Comparison of ENCODE assay signal across 8 cellular contexts in genomic region chr13:40190656-40191100, GRCh38.
A peak's percentile ranks its signal among the peaks of the same experiment; 100 is the strongest.
DNase-seq lines count a peak whose midpoint lies in the region; ATAC-seq lines count a peak whose summit lies in the region.

No MANE protein-coding gene starts in this region.

- H3K4me1 Mint-ChIP-seq in activated CD4-positive, alpha-beta T cell treated with anti-CD3 and anti-CD28 coated beads, Interleukin-2, amount 10 ng/mL, durations not matched to agents 7 days and 5 days = peaks cover 70% of the 10 kb centered on the region

- H3K36me3 Mint-ChIP-seq in activated CD4-positive, alpha-beta T cell treated with anti-CD3 and anti-CD28 coated beads, Interleukin-2, amount 10 ng/mL, durations not matched to agents 7 days and 5 days (ENCODE audit: low read depth) = peaks cover 4% of the 10 kb centered on the region

- peak overlapping the region; percentile 25 for H3K4me3 Mint-ChIP-seq in activated CD4-positive, alpha-beta T cell treated with anti-CD3 and anti-CD28 coated beads, Interleukin-2, amount 10 ng/mL, durations not matched to agents 7 days and 5 days

- DNase-seq in DMS53 treated with DMSO at 0.1 percent for 48 hours (lab: John Stamatoyannopoulos, UW; ENCODE audit: unreplicated experiment) (peak; percentile 11), HPDE6-E6E7 (ENCODE audit: extremely low spot score) (peak; percentile 71), middle frontal gyrus (ENCODE audit: extremely low spot score, low spot score) (peak; percentile 65), NCI-H1048 (lab: John Stamatoyannopoulos, UW) (no peak)
- DNase-seq in activated CD4-positive, alpha-beta T cell treated with anti-CD3 and anti-CD28 coated beads, Interleukin-2, amount 10 ng/mL, durations not matched to agents 7 days and 5 days = peak; percentile 86
- peak; percentile 48 for DNase-seq in stimulated activated CD8-positive, alpha-beta memory T cell treated with anti-CD3 and anti-CD28 coated beads, Interleukin-7, amount 100 ng/mL, for 24 hours (ENCODE audit: low read depth)

- H3K9me3 Mint-ChIP-seq in activated CD4-positive, alpha-beta T cell treated with anti-CD3 and anti-CD28 coated beads, Interleukin-2, amount 10 ng/mL, durations not matched to agents 7 days and 5 days = peaks cover 2% of the 10 kb centered on the region

- POLR2A ChIA-PET in activated CD4-positive, alpha-beta T cell treated with anti-CD3 and anti-CD28 coated beads, Interleukin-2, amount 10 ng/mL, durations not matched to agents 7 days and 5 days (lab: Charles Lee) = interaction anchor here (0.8 kb wide), 1 partner anchor 473 kb away, joined by 3 read pairs; no protein-coding TSS in a partner anchor

- 59 to 61% methylated on average over 5 of the region's 5 CpGs for WGBS in ectodermal cell, 2 experiments

- no peak overlapping the region for H3K4me3 ChIP-seq in ectodermal cell (ENCODE audit: insufficient read depth, low read depth, low read length)

- no peaks in the 10 kb centered on the region for H3K27me3 ChIP-seq in ectodermal cell (ENCODE audit: control insufficient read depth, insufficient read depth, low read length, poor library complexity, severe bottlenecking)

- no peak for ATAC-seq in HG03442 (IDR thresholded peaks at IDR 0.05; ENCODE audit: unreplicated experiment)

- CTCF ChIA-PET in activated CD4-positive, alpha-beta T cell treated with anti-CD3 and anti-CD28 coated beads, Interleukin-2, amount 10 ng/mL, durations not matched to agents 7 days and 5 days (lab: Charles Lee) = interaction anchor here (0.5 to 2.0 kb wide), 9 partner anchors 9 to 474 kb away, joined by 3 to 14 read pairs (median 3); no protein-coding TSS in a partner anchor

- H3K27ac Mint-ChIP-seq in activated CD4-positive, alpha-beta T cell treated with anti-CD3 and anti-CD28 coated beads, Interleukin-2, amount 10 ng/mL, durations not matched to agents 7 days and 5 days = peak overlapping the region; percentile 95

- peak overlapping the region; percentile 93 for H3K27ac ChIP-seq in ectodermal cell (ENCODE audit: insufficient read depth, low read depth, low read length, poor library complexity, severe bottlenecking)

- no peaks in the 10 kb centered on the region for H3K36me3 ChIP-seq in ectodermal cell (ENCODE audit: control insufficient read depth, insufficient read depth, low read length)

- H3K27me3 Mint-ChIP-seq in activated CD4-positive, alpha-beta T cell treated with anti-CD3 and anti-CD28 coated beads, Interleukin-2, amount 10 ng/mL, durations not matched to agents 7 days and 5 days = no peaks in the 10 kb centered on the region

- H3K4me1 ChIP-seq in ectodermal cell (ENCODE audit: control insufficient read depth, insufficient read depth, low read length) = peaks cover 42% of the 10 kb centered on the region

- H3K9me3 ChIP-seq in ectodermal cell (ENCODE audit: control insufficient read depth, low read length) = no peaks in the 10 kb centered on the region
